1 cellular context compared by ENCODE assay signal in the genomic region with DNA sequence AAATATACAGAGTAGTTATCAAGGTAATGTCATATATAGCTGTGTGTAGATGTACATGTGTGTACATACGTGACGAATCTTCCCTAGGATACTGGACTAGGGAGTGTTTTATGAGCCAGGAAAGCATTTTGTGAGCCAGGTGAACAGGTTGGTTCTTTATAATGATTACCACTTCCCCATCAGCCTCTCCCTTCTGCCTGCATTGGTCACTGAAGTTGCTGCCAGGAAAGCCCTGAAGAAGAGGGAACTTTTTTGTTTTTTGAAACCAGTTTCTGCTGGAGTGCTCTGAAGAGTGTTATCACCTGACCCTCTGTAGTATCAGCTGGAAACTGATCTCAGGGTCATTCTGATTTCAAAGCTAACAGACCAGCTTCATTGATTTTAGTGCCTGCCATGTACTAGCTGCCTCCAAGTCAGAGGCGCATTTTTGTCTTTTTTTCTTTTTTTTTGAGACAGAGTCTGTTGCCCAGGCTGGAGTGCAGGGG.
TF ChIP-seq lines count a peak whose summit lies in the region.

No MANE protein-coding gene starts in this region.

TF ChIP-seq in HCT116, 20 proteins besides CTCF, POLR2A, EP300 and RAD21 (continued from another document):
- no peak for TF ChIP-seq JUND (IDR thresholded peaks at IDR 0.05)
- TF ChIP-seq CBX3 (IDR thresholded peaks at IDR 0.05; ENCODE audit: low read depth) = no peak
- TF ChIP-seq ELF1 (IDR thresholded peaks at IDR 0.05; ENCODE audit: borderline replicate concordance, low read depth) = no peak
- TF ChIP-seq FOSL1 (IDR thresholded peaks at IDR 0.05; ENCODE audit: low read depth) = no peak
